1 cellular context compared by ENCODE assay signal in the genomic region with DNA sequence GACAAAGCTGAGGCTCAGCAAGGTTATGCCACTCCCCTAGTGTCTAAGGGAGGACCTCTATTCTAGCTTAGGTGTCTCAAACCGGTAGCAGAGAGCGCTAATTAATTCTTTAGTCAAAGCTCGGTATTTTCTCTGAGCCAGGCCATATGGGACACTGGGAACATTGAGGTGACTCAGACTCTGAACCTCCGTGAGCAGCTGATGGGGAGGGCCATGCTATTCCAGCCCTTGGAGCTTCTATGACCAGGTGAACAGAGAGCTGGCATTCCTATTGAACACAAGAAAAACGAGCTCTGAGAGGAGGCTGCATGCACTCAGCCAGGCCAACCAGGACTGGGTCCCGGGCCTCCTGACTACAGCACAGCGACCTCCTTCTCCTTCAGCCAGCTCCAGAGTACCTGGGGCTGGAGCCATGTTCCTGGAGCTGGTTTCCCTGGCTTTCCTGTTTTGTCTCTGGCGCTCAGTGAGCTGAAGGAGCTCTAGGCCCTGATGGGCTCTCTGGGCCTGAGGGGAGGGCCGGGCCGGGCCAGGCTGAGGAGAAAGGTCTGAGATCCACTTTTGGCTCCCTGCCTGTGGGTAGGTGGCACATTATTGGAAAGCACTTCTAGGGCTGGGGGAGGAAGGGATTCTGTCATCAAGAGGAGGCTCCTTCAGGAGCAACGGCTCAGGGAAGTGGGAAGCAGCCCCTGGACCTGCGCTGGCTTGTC.
TF ChIP-seq lines count a peak whose summit lies in the region.

No MANE protein-coding gene starts in this region.

TF ChIP-seq in HEK293, 187 proteins besides CTCF, POLR2A, EP300 and RAD21 (continued from another document):
- TF ChIP-seq TSHZ1 (tag by site-specific recombination; IDR thresholded peaks at IDR 0.05; ENCODE audit: borderline replicate concordance) = no peak
- no peak for TF ChIP-seq ZNF354C (tag by site-specific recombination; IDR thresholded peaks at IDR 0.05; ENCODE audit: borderline replicate concordance, low read depth)
- TF ChIP-seq, protein P1, sequence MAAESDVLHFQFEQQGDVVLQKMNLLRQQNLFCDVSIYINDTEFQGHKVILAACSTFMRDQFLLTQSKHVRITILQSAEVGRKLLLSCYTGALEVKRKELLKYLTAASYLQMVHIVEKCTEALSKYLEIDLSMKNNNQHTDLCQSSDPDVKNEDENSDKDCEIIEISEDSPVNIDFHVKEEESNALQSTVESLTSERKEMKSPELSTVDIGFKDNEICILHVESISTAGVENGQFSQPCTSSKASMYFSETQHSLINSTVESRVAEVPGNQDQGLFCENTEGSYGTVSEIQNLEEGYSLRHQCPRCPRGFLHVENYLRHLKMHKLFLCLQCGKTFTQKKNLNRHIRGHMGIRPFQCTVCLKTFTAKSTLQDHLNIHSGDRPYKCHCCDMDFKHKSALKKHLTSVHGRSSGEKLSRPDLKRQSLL (tag by site-specific recombination; IDR thresholded peaks at IDR 0.05) = peak; percentile 73; the same call in 1 of the 2 replicates
- no peak for TF ChIP-seq INSM2 (tag by site-specific recombination; IDR thresholded peaks at IDR 0.05)
- no peak for TF ChIP-seq ZNF146 (tag by site-specific recombination; IDR thresholded peaks at IDR 0.05)
- peak; percentile 69 for TF ChIP-seq EGR2 (tag by site-specific recombination; IDR thresholded peaks at IDR 0.05; ENCODE audit: low read depth)
- no peak for TF ChIP-seq ZSCAN18 (tag by site-specific recombination; IDR thresholded peaks at IDR 0.05)
- TF ChIP-seq, protein P2, sequence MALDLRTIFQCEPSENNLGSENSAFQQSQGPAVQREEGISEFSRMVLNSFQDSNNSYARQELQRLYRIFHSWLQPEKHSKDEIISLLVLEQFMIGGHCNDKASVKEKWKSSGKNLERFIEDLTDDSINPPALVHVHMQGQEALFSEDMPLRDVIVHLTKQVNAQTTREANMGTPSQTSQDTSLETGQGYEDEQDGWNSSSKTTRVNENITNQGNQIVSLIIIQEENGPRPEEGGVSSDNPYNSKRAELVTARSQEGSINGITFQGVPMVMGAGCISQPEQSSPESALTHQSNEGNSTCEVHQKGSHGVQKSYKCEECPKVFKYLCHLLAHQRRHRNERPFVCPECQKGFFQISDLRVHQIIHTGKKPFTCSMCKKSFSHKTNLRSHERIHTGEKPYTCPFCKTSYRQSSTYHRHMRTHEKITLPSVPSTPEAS (tag by site-specific recombination; IDR thresholded peaks at IDR 0.05) = no peak
- TF ChIP-seq ZNF280C (tag by site-specific recombination; IDR thresholded peaks at IDR 0.05) = no peak
- TF ChIP-seq ZFHX2 (tag by site-specific recombination; conservative IDR thresholded peaks at IDR 0.05) = peak; percentile 81
